12 cellular contexts compared by ENCODE assay signal in the genomic region with DNA sequence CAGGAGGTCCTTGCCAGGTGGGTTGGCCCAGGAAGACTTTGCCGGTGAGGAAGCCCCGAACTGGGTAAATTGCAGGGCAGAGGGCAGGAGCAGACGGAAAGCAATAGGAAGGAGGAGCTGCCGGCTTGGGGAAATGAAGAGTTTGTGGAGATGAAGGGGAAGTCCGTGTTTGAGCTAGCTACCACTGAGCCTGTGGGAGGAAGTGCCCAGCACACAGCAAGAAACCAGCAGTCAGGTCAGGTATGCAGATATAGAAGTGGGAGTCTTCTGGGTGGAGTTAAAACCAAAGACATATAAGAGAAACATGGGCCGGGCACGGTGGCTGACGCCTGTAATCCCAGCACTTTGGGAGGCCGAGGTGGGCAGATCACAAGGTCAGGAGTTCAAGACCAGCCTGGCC. TPM values are rescaled to one million over a fixed set of nuclear protein-coding genes. Genes with fewer than 3 reads are reported as not detected.
A peak's percentile ranks its signal among the peaks of the same experiment; 100 is the strongest.
DNase-seq lines count a peak whose midpoint lies in the region; ATAC-seq and TF ChIP-seq lines count a peak whose summit lies in the region.
"Had no signal": no experiment of that assay in that cellular context is flagged by ENCODE, and none has a peak within 500 bp of the region (broad histone marks: within the 10 kb centered on the region; RNA-seq: fewer than 3 reads in every experiment).

No MANE protein-coding gene starts in this region.

- H3K27me3 Mint-ChIP-seq in CD4-positive, alpha-beta T cell = peaks cover 64% of the 10 kb centered on the region

- H3K36me3 ChIP-seq in Peyer's patch = no peaks in the 10 kb centered on the region
- H3K36me3 ChIP-seq in suprapubic skin = no peaks in the 10 kb centered on the region
- H3K36me3 ChIP-seq: sigmoid colon had no signal

- H3K4me3 ChIP-seq in Peyer's patch = no peak overlapping the region
- H3K4me3 ChIP-seq in suprapubic skin = no peak overlapping the region
- H3K4me3 ChIP-seq: sigmoid colon, testis had no signal

- H3K27ac ChIP-seq in Peyer's patch = no peak overlapping the region
- H3K27ac ChIP-seq in CD4-positive, alpha-beta T cell (ENCODE audit: low read depth, low read length) = no peak overlapping the region
- H3K27ac ChIP-seq in suprapubic skin = no peak overlapping the region
- H3K27ac ChIP-seq: foreskin keratinocyte, sigmoid colon, testis had no signal

- no peaks in the 10 kb centered on the region for H3K9me3 ChIP-seq in Peyer's patch
- no peaks in the 10 kb centered on the region for H3K9me3 ChIP-seq in CD4-positive, alpha-beta T cell (ENCODE audit: control insufficient read depth, low read length)
- H3K9me3 ChIP-seq in suprapubic skin = no peaks in the 10 kb centered on the region
- H3K9me3 ChIP-seq: sigmoid colon, testis had no signal

- H3K36me3 Mint-ChIP-seq in CD4-positive, alpha-beta T cell (ENCODE audit: low read depth) = no peaks in the 10 kb centered on the region

- H3K4me1 ChIP-seq in Peyer's patch (no peaks in the 10 kb centered on the region), suprapubic skin (no peaks in the 10 kb centered on the region)
- H3K4me1 ChIP-seq: foreskin keratinocyte, sigmoid colon, testis had no signal

- TF ChIP-seq CTCF in Peyer's patch (IDR thresholded peaks at IDR 0.05) (no peak), suprapubic skin (IDR thresholded peaks at IDR 0.05) (no peak)
- TF ChIP-seq CTCF in CD4-positive, alpha-beta T cell (IDR thresholded peaks at IDR 0.05) = no peak

- TF ChIP-seq POLR2A in Peyer's patch (IDR thresholded peaks at IDR 0.05) (no peak), suprapubic skin (IDR thresholded peaks at IDR 0.05) (no peak)

- H3K4me1 Mint-ChIP-seq in CD4-positive, alpha-beta T cell (ENCODE audit: low read depth) = no peaks in the 10 kb centered on the region

- POLR2A ChIA-PET in CD4-positive, alpha-beta T cell (lab: Charles Lee) = no interaction called here

- TF ChIP-seq EP300 in suprapubic skin (IDR thresholded peaks at IDR 0.05) = no peak

- H3K27me3 ChIP-seq in Peyer's patch (no peaks in the 10 kb centered on the region), suprapubic skin (no peaks in the 10 kb centered on the region)
- peaks cover 15% of the 10 kb centered on the region for H3K27me3 ChIP-seq in CD4-positive, alpha-beta T cell (ENCODE audit: control insufficient read depth, insufficient read depth, low read length)
- H3K27me3 ChIP-seq: foreskin keratinocyte, sigmoid colon, testis had no signal

- H3K9me3 Mint-ChIP-seq in CD4-positive, alpha-beta T cell = no peaks in the 10 kb centered on the region
- H3K9me3 Mint-ChIP-seq: dendritic cell treated with granulocyte-macrophage colony-stimulating factor and Interleukin-4, amounts not matched to agents 40 ng/mL and 50 ng/mL, for 4 days had no signal

- 62% methylated on average over 9 of the region's 9 CpGs for WGBS in suprapubic skin

- CTCF ChIA-PET in CD4-positive, alpha-beta T cell (lab: Charles Lee) = no interaction called here

- ATAC-seq in GM19025 (IDR thresholded peaks at IDR 0.05; ENCODE audit: low read depth, unreplicated experiment) (peak; percentile 80), HG03039 (IDR thresholded peaks at IDR 0.05; ENCODE audit: unreplicated experiment) (peak; percentile 73)
- no peak for ATAC-seq in CD4-positive, alpha-beta T cell (ENCODE audit: poor library complexity)
- ATAC-seq: foreskin keratinocyte had no signal

- intact Hi-C loops in CD4-positive, alpha-beta T cell (cut with DNase I, micrococcal nuclease) = no loop called here
- intact Hi-C loops in posterior vena cava (cut with DNase I) = no loop called here

- no peak overlapping the region for H3K4me3 Mint-ChIP-seq in CD4-positive, alpha-beta T cell
- H3K4me3 Mint-ChIP-seq: dendritic cell treated with granulocyte-macrophage colony-stimulating factor and Interleukin-4, amounts not matched to agents 40 ng/mL and 50 ng/mL, for 4 days had no signal

- H3K27ac Mint-ChIP-seq in CD4-positive, alpha-beta T cell = no peak overlapping the region
- H3K27ac Mint-ChIP-seq: dendritic cell treated with granulocyte-macrophage colony-stimulating factor and Interleukin-4, amounts not matched to agents 40 ng/mL and 50 ng/mL, for 4 days had no signal

- peak in 2 of 3 donors; percentile 30 to 49 for DNase-seq in Peyer's patch
- DNase-seq in pons (ENCODE audit: low spot score) = peak; percentile 28
- no peak for DNase-seq in CD4-positive, alpha-beta T cell
- DNase-seq in suprapubic skin (ENCODE audit: low spot score in 2 of 2) = no peak
- no peak for DNase-seq in posterior vena cava (ENCODE audit: low spot score)
- DNase-seq: Calu3, foreskin keratinocyte, sigmoid colon, testis had no signal

RNA-seq across cellular contexts. Expression of a gene that starts 34.7 kb away (rescaled TPM):
- 100 to 1,000 TPM in 1 of 4 donors, 10 to 100 TPM in 3; 38.9 to 119 (median 68.9) TPM for total RNA-seq in Peyer's patch
- not detected for total RNA-seq in CD4-positive, alpha-beta T cell
- total RNA-seq in suprapubic skin = 100 to 1,000 TPM in 2 of 4 donors, 10 to 100 TPM in 2; 27.2 to 186 (median 99.2) TPM
- 1 to 10 TPM; 3.0 to 7.1 TPM for total RNA-seq in posterior vena cava

Comparison
In these comparisons a context has a peak if more than half of its experiments do, and no peak if none do; other contexts are left out.
1. DNase-seq: peak in Peyer's patch (2 of 3) and pons (single experiment); none in CD4-positive, alpha-beta T cell (0 of 10), suprapubic skin (0 of 2) and posterior vena cava (single experiment).